Comparison of ENCODE assay signal across 13 cellular contexts in genomic region chr9:77418226-77418625, GRCh38.
"Had no signal": no experiment of that assay in that cellular context is flagged by ENCODE, and none has a peak within 500 bp of the region (broad histone marks: within the 10 kb centered on the region; RNA-seq: fewer than 3 reads in every experiment).

No MANE protein-coding gene starts in this region.

- H3K36me3 Mint-ChIP-seq: natural killer cell had no signal

- H3K4me1 Mint-ChIP-seq: central memory CD8-positive, alpha-beta T cell; natural killer cell had no signal

- DNase-seq: activated CD4-positive, alpha-beta T cell treated with anti-CD3 and anti-CD28 coated beads, Interleukin-2, amount 10 ng/mL, durations not matched to agents 24 days and 14 days; activated CD8-positive, alpha-beta T cell treated with anti-CD3 and anti-CD28 coated beads, Interleukin-2, amount 10 ng/mL, durations not matched to agents 7 days and 5 days; activated naive CD4-positive, alpha-beta T cell treated with anti-CD3 and anti-CD28 coated beads for 36 hours; activated T-cell treated with anti-CD3 and anti-CD28 coated beads, Interleukin-2, amount 50 U/mL, for 24 hours; aorta; cortex of kidney; effector CD4-positive, alpha-beta T cell; left cardiac atrium; natural killer cell; stimulated activated CD4-positive, alpha-beta T cell treated with anti-CD3 and anti-CD28 coated beads, Interleukin-2, amount 100 ng/mL, for 24 hours; stimulated activated naive CD8-positive, alpha-beta T cell treated with anti-CD3 and anti-CD28 coated beads, Interleukin-15, Interleukin-2, amounts not matched to agents 100 U/mL and 50 U/mL, for 24 hours had no signal

- H3K4me3 Mint-ChIP-seq: activated CD4-positive, alpha-beta T cell treated with anti-CD3 and anti-CD28 coated beads, Interleukin-2, amount 10 ng/mL, durations not matched to agents 24 days and 14 days; activated CD8-positive, alpha-beta T cell treated with anti-CD3 and anti-CD28 coated beads, Interleukin-2, amount 10 ng/mL, durations not matched to agents 7 days and 5 days; activated naive CD4-positive, alpha-beta T cell treated with anti-CD3 and anti-CD28 coated beads for 36 hours; activated T-cell treated with anti-CD3 and anti-CD28 coated beads, Interleukin-2, amount 50 U/mL, for 24 hours; central memory CD8-positive, alpha-beta T cell; natural killer cell; T-helper 1 cell treated with Interleukin-12 subunit alpha and Interleukin-12 subunit beta and Interleukin-4 antibody, amounts not matched to agents 30 μg/mL and 1 μg/mL, for 36 hours had no signal

- H3K27ac Mint-ChIP-seq: activated CD4-positive, alpha-beta T cell treated with anti-CD3 and anti-CD28 coated beads, Interleukin-2, amount 10 ng/mL, durations not matched to agents 24 days and 14 days; activated CD8-positive, alpha-beta T cell treated with anti-CD3 and anti-CD28 coated beads, Interleukin-2, amount 10 ng/mL, durations not matched to agents 7 days and 5 days; activated naive CD4-positive, alpha-beta T cell treated with anti-CD3 and anti-CD28 coated beads for 36 hours; activated T-cell treated with anti-CD3 and anti-CD28 coated beads, Interleukin-2, amount 50 U/mL, for 24 hours; natural killer cell; T-helper 1 cell treated with Interleukin-12 subunit alpha and Interleukin-12 subunit beta and Interleukin-4 antibody, amounts not matched to agents 30 μg/mL and 1 μg/mL, for 36 hours had no signal

- H3K27me3 Mint-ChIP-seq: activated CD4-positive, alpha-beta T cell treated with anti-CD3 and anti-CD28 coated beads, Interleukin-2, amount 10 ng/mL, durations not matched to agents 24 days and 14 days; activated T-cell treated with anti-CD3 and anti-CD28 coated beads, Interleukin-2, amount 50 U/mL, for 24 hours; central memory CD8-positive, alpha-beta T cell had no signal

- H3K9me3 Mint-ChIP-seq: activated CD4-positive, alpha-beta T cell treated with anti-CD3 and anti-CD28 coated beads, Interleukin-2, amount 10 ng/mL, durations not matched to agents 24 days and 14 days; activated naive CD4-positive, alpha-beta T cell treated with anti-CD3 and anti-CD28 coated beads for 36 hours; activated T-cell treated with anti-CD3 and anti-CD28 coated beads, Interleukin-2, amount 50 U/mL, for 24 hours; central memory CD8-positive, alpha-beta T cell; natural killer cell had no signal

- ATAC-seq: activated CD8-positive, alpha-beta T cell treated with anti-CD3 and anti-CD28 coated beads, Interleukin-2, amount 10 ng/mL, durations not matched to agents 7 days and 5 days; natural killer cell; stimulated activated naive CD8-positive, alpha-beta T cell treated with anti-CD3 and anti-CD28 coated beads, Interleukin-15, Interleukin-2, amounts not matched to agents 100 U/mL and 50 U/mL, for 24 hours had no signal
